ENCODE assay signal across 8 cellular contexts in genomic region chr4:40976343-40976742, GRCh38.
A peak's percentile ranks its signal among the peaks of the same experiment; 100 is the strongest.
DNase-seq lines count a peak whose midpoint lies in the region; ATAC-seq and TF ChIP-seq lines count a peak whose summit lies in the region.

No MANE protein-coding gene starts in this region.

- H3K36me3 ChIP-seq in brain microvascular endothelial cell (replicated peaks), result peaks cover 6% of the 10 kb centered on the region
- no peaks in the 10 kb centered on the region for H3K36me3 ChIP-seq in left lung

- in situ Hi-C loops in brain microvascular endothelial cell (cut with HindIII; ENCODE audit: low pct_ligation_motif_present, low sequenced_read_pairs), result no loop called here

- H3K27ac ChIP-seq in brain microvascular endothelial cell, result no peak overlapping the region
- H3K27ac ChIP-seq in left lung, result no peak overlapping the region

- TF ChIP-seq CTCF in brain microvascular endothelial cell (IDR thresholded peaks at IDR 0.05; ENCODE audit: low read depth, low read length, missing control alignments) (peak; percentile 58), left lung (IDR thresholded peaks at IDR 0.05) (peak; percentile 62 to 67)

- H3K27me3 ChIP-seq in brain microvascular endothelial cell (replicated peaks) (no peaks in the 10 kb centered on the region), left lung (no peaks in the 10 kb centered on the region)

- no peaks in the 10 kb centered on the region for H3K9me3 ChIP-seq in left lung

- intact Hi-C loops in left lung (cut with DNase I), result loop anchor here in 1 of 2 donors (5.0 kb wide), 1 partner anchor 236 kb away; the partner anchor contains the start of gene APBB2

- ATAC-seq in GM21529 (IDR thresholded peaks at IDR 0.05; ENCODE audit: unreplicated experiment) (peak; percentile 76), left lung (peak; percentile 77), HG02678 (IDR thresholded peaks at IDR 0.05; ENCODE audit: unreplicated experiment) (no peak)

- peaks cover 0 to 3% of the 10 kb centered on the region in 2 donors for H3K4me1 ChIP-seq in left lung

- peak; percentile 37 for DNase-seq in COLO829 (ENCODE audit: low spot score)
- peak; percentile 54 for DNase-seq in NCI-H2196 (lab: John Stamatoyannopoulos, UW; ENCODE audit: unreplicated experiment)
- DNase-seq in brain microvascular endothelial cell, result no peak
- DNase-seq in left lung, result no peak
- no peak for DNase-seq in amniotic stem cell (lab: John Stamatoyannopoulos, UW)
- no peak for DNase-seq in activated T-cell treated with anti-CD3 and anti-CD28 coated beads, Interleukin-2, amount 50 U/mL, for 1 hour

- H3K4me3 ChIP-seq in brain microvascular endothelial cell (ENCODE audit: low read depth, low read length) (no peak overlapping the region), left lung (no peak overlapping the region)

Comparison
In these comparisons a context has a peak if more than half of its experiments do, and no peak if none do; other contexts are left out.
1. DNase-seq: peak in COLO829 (single experiment) and NCI-H2196 (single experiment); none in brain microvascular endothelial cell (single experiment), left lung (0 of 2), amniotic stem cell (single experiment) and activated T-cell treated with anti-CD3 and anti-CD28 coated beads, Interleukin-2, amount 50 U/mL, for 1 hour (single experiment).